Comparison of ENCODE assay signal across 18 cellular contexts in the genomic region with DNA sequence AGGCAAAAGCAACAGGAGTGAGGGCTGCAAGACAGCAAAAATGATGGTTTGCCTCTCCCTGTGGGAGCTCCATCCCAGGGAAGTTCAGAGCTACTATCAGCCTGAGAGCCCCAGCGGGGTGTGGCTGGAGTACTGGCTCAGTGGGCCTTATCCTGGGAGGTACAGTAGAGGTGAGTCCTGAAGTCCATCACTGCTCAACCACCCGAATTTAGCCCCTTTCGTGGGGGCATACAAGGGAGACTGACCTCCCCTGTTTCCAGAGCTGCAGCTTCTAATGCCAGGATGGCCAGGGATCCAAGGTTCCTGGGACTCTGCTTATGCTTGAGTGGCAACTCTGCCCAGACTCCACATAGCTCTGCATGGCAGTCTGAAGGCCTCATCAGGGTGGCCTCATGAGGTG.
DNase-seq lines count a peak whose midpoint lies in the region; ATAC-seq and TF ChIP-seq lines count a peak whose summit lies in the region.
"Had no signal": no experiment of that assay in that cellular context is flagged by ENCODE, and none has a peak within 500 bp of the region (broad histone marks: within the 10 kb centered on the region; RNA-seq: fewer than 3 reads in every experiment).

No MANE protein-coding gene starts in this region.

- H3K27ac ChIP-seq in mammary epithelial cell (ENCODE audit: insufficient read depth, low read depth, low read length) (peak overlapping the region; percentile 39), breast epithelium (no peak overlapping the region), upper lobe of right lung (no peak overlapping the region)
- H3K27ac ChIP-seq: 22Rv1; A549; BLaER1 treated with 17β-estradiol and CSF1 and Interleukin-3, amounts not matched to agents 10 nM and 100 nM; C4-2B had no signal

- H3K4me3 Mint-ChIP-seq in stimulated activated effector memory CD8-positive, alpha-beta T cell treated with anti-CD3 and anti-CD28 coated beads, Interleukin-12 subunit alpha, Interleukin-12 subunit beta, amount 100 ng/mL, for 72 hours: no peak overlapping the region
- H3K4me3 Mint-ChIP-seq: B cell; CD4-positive, alpha-beta T cell; CD8-positive, alpha-beta T cell had no signal

- H2AFZ ChIP-seq in mammary epithelial cell (ENCODE audit: low read depth, low read length): peak overlapping the region; percentile 58

- dilution Hi-C loops in mammary epithelial cell (cut with HindIII; ENCODE audit: low sequenced_read_pairs): no loop called here

- H3K4me3 ChIP-seq in mammary epithelial cell (replicated peaks in 1 of 3; ENCODE audit: insufficient read depth in 1 of 3, low read depth in 2 of 3, low read length in 3 of 3): no peak overlapping the region
- no peak overlapping the region for H3K4me3 ChIP-seq in breast epithelium
- H3K4me3 ChIP-seq in upper lobe of right lung: no peak overlapping the region
- H3K4me3 ChIP-seq: A549; BLaER1 treated with 17β-estradiol and CSF1 and Interleukin-3, amounts not matched to agents 10 nM and 100 nM had no signal

- peak; percentile 37 for ATAC-seq in stimulated activated effector memory CD8-positive, alpha-beta T cell treated with anti-CD3 and anti-CD28 coated beads, Interleukin-12 subunit alpha, Interleukin-12 subunit beta, amount 100 ng/mL, for 72 hours
- ATAC-seq in upper lobe of right lung: peak; percentile 22
- ATAC-seq in HG02642 (IDR thresholded peaks at IDR 0.05; ENCODE audit: poor library complexity, unreplicated experiment): no peak
- no peak for ATAC-seq in activated naive CD4-positive, alpha-beta T cell treated with anti-CD3 and anti-CD28 coated beads, Interleukin-2, amount 50 U/mL, for 72 hours
- ATAC-seq: A549; CD8-positive, alpha-beta T cell had no signal

- CTCF ChIA-PET in mammary epithelial cell (lab: Charles Lee; ENCODE audit: low non-redundant PET): interaction anchor here (0.5 kb wide), 1 partner anchor 9 kb away, joined by 6 read pairs; no protein-coding TSS in a partner anchor

- no peak for TF ChIP-seq POLR2A in breast epithelium (IDR thresholded peaks at IDR 0.05)

- no peak overlapping the region for H3K27ac Mint-ChIP-seq in stimulated activated effector memory CD8-positive, alpha-beta T cell treated with anti-CD3 and anti-CD28 coated beads, Interleukin-12 subunit alpha, Interleukin-12 subunit beta, amount 100 ng/mL, for 72 hours
- H3K27ac Mint-ChIP-seq in activated naive CD4-positive, alpha-beta T cell treated with anti-CD3 and anti-CD28 coated beads, Interleukin-2, amount 50 U/mL, for 72 hours: no peak overlapping the region
- H3K27ac Mint-ChIP-seq: B cell; CD4-positive, alpha-beta T cell; CD8-positive, alpha-beta T cell had no signal

- H3K27me3 ChIP-seq in mammary epithelial cell (ENCODE audit: insufficient read depth, low read length) (no peaks in the 10 kb centered on the region), breast epithelium (no peaks in the 10 kb centered on the region), upper lobe of right lung (no peaks in the 10 kb centered on the region)
- H3K27me3 ChIP-seq: BLaER1 treated with 17β-estradiol and CSF1 and Interleukin-3, amounts not matched to agents 10 nM and 100 nM had no signal

- WGBS in mammary epithelial cell (ENCODE audit: low coverage, missing lambda C conversion rate): 100% methylated on average over 3 of the region's 3 CpGs

- no peaks in the 10 kb centered on the region for H4K20me1 ChIP-seq in mammary epithelial cell (ENCODE audit: insufficient read depth, low read length)
- H4K20me1 ChIP-seq: BLaER1 treated with 17β-estradiol and CSF1 and Interleukin-3, amounts not matched to agents 10 nM and 100 nM had no signal

- H3K4me1 ChIP-seq in mammary epithelial cell (ENCODE audit: insufficient read depth, low read length) (peaks cover 14% of the 10 kb centered on the region), breast epithelium (no peaks in the 10 kb centered on the region), upper lobe of right lung (no peaks in the 10 kb centered on the region)
- H3K4me1 ChIP-seq: A549; BLaER1 treated with 17β-estradiol and CSF1 and Interleukin-3, amounts not matched to agents 10 nM and 100 nM; Caco-2 had no signal

- H3K9ac ChIP-seq in mammary epithelial cell (ENCODE audit: insufficient read depth, low read length): no peak overlapping the region
- H3K9ac ChIP-seq: BLaER1 treated with 17β-estradiol and CSF1 and Interleukin-3, amounts not matched to agents 10 nM and 100 nM had no signal

- in situ Hi-C loops in mammary epithelial cell (cut with MboI; ENCODE audit: low sequenced_read_pairs in 2 of 2): no loop called here

- H3K4me2 ChIP-seq in mammary epithelial cell (ENCODE audit: insufficient read depth, low read depth, low read length): no peak overlapping the region
- H3K4me2 ChIP-seq: A549; BLaER1 treated with 17β-estradiol and CSF1 and Interleukin-3, amounts not matched to agents 10 nM and 100 nM had no signal

- H3K9me3 ChIP-seq in mammary epithelial cell (replicated peaks; ENCODE audit: insufficient read depth, low read length) (peaks cover 5% of the 10 kb centered on the region), breast epithelium (peaks cover 13 to 16% of the 10 kb centered on the region in 2 donors), upper lobe of right lung (peaks cover 8% of the 10 kb centered on the region)

- no TSS peak for BruUV-seq in mammary epithelial cell (replicated peaks; lab: Mats Ljungman, UMichigan)

- intact Hi-C loops in mammary epithelial cell (cut with micrococcal nuclease): no loop called here
- intact Hi-C loops in breast epithelium (cut with DNase I; ENCODE audit: low total_unique reads): no loop called here
- intact Hi-C loops in upper lobe of right lung (cut with DNase I): no loop called here

- TF ChIP-seq CTCF in mammary epithelial cell (conservative IDR thresholded peaks at IDR 0.05 in 1 of 2, IDR thresholded peaks at IDR 0.05 in 1 of 2; ENCODE audit: extremely low read depth in 1 of 2, insufficient read depth in 1 of 2, low read depth in 1 of 2, low read length in 2 of 2) (no peak), breast epithelium (IDR thresholded peaks at IDR 0.05) (no peak), upper lobe of right lung (IDR thresholded peaks at IDR 0.05) (no peak)

- peaks cover 19% of the 10 kb centered on the region for H3K9me3 Mint-ChIP-seq in stimulated activated effector memory CD8-positive, alpha-beta T cell treated with anti-CD3 and anti-CD28 coated beads, Interleukin-12 subunit alpha, Interleukin-12 subunit beta, amount 100 ng/mL, for 72 hours
- peaks cover 22 to 41% of the 10 kb centered on the region in 2 donors for H3K9me3 Mint-ChIP-seq in activated naive CD4-positive, alpha-beta T cell treated with anti-CD3 and anti-CD28 coated beads, Interleukin-2, amount 50 U/mL, for 72 hours

- DNase-seq in mammary epithelial cell (no peak), breast epithelium (ENCODE audit: low spot score in 2 of 2) (no peak), upper lobe of right lung (no peak)
- DNase-seq in stimulated activated effector memory CD8-positive, alpha-beta T cell treated with anti-CD3 and anti-CD28 coated beads, Interleukin-12 subunit alpha, Interleukin-12 subunit beta, amount 100 ng/mL, for 72 hours (ENCODE audit: low spot score in 2 of 2): no peak
- DNase-seq in activated naive CD4-positive, alpha-beta T cell treated with anti-CD3 and anti-CD28 coated beads, Interleukin-2, amount 50 U/mL, for 72 hours (ENCODE audit: low spot score in 2 of 2): no peak
- DNase-seq: AML-193; Caco-2; Calu3; CD4-positive, alpha-beta T cell; CD8-positive, alpha-beta T cell; DMS79 treated with DMSO at 0.1 percent for 48 hours; GF-D8 had no signal

- H3K36me3 Mint-ChIP-seq in stimulated activated effector memory CD8-positive, alpha-beta T cell treated with anti-CD3 and anti-CD28 coated beads, Interleukin-12 subunit alpha, Interleukin-12 subunit beta, amount 100 ng/mL, for 72 hours: no peaks in the 10 kb centered on the region
- peaks cover 0 to 22% of the 10 kb centered on the region in 2 donors for H3K36me3 Mint-ChIP-seq in activated naive CD4-positive, alpha-beta T cell treated with anti-CD3 and anti-CD28 coated beads, Interleukin-2, amount 50 U/mL, for 72 hours
- H3K36me3 Mint-ChIP-seq: CD8-positive, alpha-beta T cell had no signal

- no peaks in the 10 kb centered on the region for H3K4me1 Mint-ChIP-seq in stimulated activated effector memory CD8-positive, alpha-beta T cell treated with anti-CD3 and anti-CD28 coated beads, Interleukin-12 subunit alpha, Interleukin-12 subunit beta, amount 100 ng/mL, for 72 hours
- H3K4me1 Mint-ChIP-seq: B cell had no signal

- H3K36me3 ChIP-seq in mammary epithelial cell (ENCODE audit: insufficient read depth, low read length) (no peaks in the 10 kb centered on the region), breast epithelium (no peaks in the 10 kb centered on the region), upper lobe of right lung (no peaks in the 10 kb centered on the region)
- H3K36me3 ChIP-seq: BLaER1 treated with 17β-estradiol and CSF1 and Interleukin-3, amounts not matched to agents 10 nM and 100 nM had no signal

- no peaks in the 10 kb centered on the region for H3K79me2 ChIP-seq in mammary epithelial cell (ENCODE audit: insufficient read depth, low read length)

Comparison
In these comparisons a context has a peak if more than half of its experiments do, and no peak if none do; other contexts are left out.
1. ATAC-seq: peak in stimulated activated effector memory CD8-positive, alpha-beta T cell treated with anti-CD3 and anti-CD28 coated beads, Interleukin-12 subunit alpha, Interleukin-12 subunit beta, amount 100 ng/mL, for 72 hours (single experiment) and upper lobe of right lung (single experiment); none in HG02642 (single experiment) and activated naive CD4-positive, alpha-beta T cell treated with anti-CD3 and anti-CD28 coated beads, Interleukin-2, amount 50 U/mL, for 72 hours (0 of 2).